Comparison of ENCODE assay signal across 3 cellular contexts in the genomic region with DNA sequence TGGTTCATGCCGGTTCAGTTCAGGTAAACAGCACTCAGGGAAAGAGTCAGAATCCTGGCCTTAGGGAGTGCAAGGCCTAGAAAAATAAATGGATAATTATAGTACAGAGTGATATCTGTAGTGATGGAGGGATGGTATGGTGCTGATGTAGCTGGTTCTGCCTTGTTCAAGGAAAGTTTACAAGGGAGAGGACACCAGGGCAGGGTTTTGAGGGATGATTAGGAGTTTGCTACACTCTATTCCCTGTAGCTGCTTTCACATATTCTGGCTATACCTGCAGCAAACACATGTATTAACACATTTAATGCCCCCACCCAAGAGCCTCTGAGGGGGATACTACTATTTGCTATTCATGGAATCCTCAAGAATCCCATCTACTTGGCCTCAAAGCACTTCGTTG.
"Had no signal": no experiment of that assay in that cellular context is flagged by ENCODE, and none has a peak within 500 bp of the region (broad histone marks: within the 10 kb centered on the region; RNA-seq: fewer than 3 reads in every experiment).

No MANE protein-coding gene starts in this region.

- DNase-seq: GDM1, GF-D8 had no signal

- ATAC-seq: GM12878 had no signal

- H3K4me3 ChIP-seq: GM12878 had no signal
